In genomic region chr9:22863736-22864135, GRCh38 we compare ENCODE assay signal across 30 cellular contexts.
"Had no signal": no experiment of that assay in that cellular context is flagged by ENCODE, and none has a peak within 500 bp of the region (broad histone marks: within the 10 kb centered on the region; RNA-seq: fewer than 3 reads in every experiment).

No MANE protein-coding gene starts in this region.

- H3K4me3 Mint-ChIP-seq: activated B cell treated with CpG ODN at 0.5 μM for 24 hours; activated CD4-positive, alpha-beta memory T cell treated with anti-CD3 and anti-CD28 coated beads for 36 hours; activated naive CD4-positive, alpha-beta T cell treated with anti-CD3 and anti-CD28 coated beads for 36 hours; activated T-cell treated with anti-CD3 and anti-CD28 coated beads, Interleukin-2, amount 50 U/mL, for 4 hours; activated T-helper 1 cell treated with anti-CD3 and anti-CD28 coated beads, Interleukin-12 subunit alpha, Interleukin-12 subunit beta, Interleukin-2, Interleukin-4 antibody, amounts not matched to agents 30 ng/mL and 10 ng/mL and 1 ng/mL, durations not matched to agents 14 hours and 24 hours and 36 hours had no signal

- DNase-seq: activated B cell treated with CpG ODN at 0.5 μM for 24 hours; activated CD4-positive, alpha-beta memory T cell treated with anti-CD3 and anti-CD28 coated beads for 36 hours; activated CD4-positive, alpha-beta T cell treated with anti-CD3 and anti-CD28 coated beads for 4 hours; activated CD4-positive, alpha-beta T cell treated with anti-CD3 and anti-CD28 coated beads, Interleukin-2, amount 50 U/mL, for 1 hour; activated CD4-positive, CD25-positive, alpha-beta regulatory T cell treated with anti-CD3 and anti-CD28 coated beads, Interleukin-2, amount 50 U/mL, for 72 hours; activated CD8-positive, alpha-beta memory T cell treated with anti-CD3 and anti-CD28 coated beads, Interleukin-2, amount 50 U/mL, for 4 hours; activated gamma-delta T cell treated with Interleukin-2 at 50 U/mL for 16 hours; activated naive CD4-positive, alpha-beta T cell treated with anti-CD3 and anti-CD28 coated beads for 36 hours; activated T-cell treated with anti-CD3 and anti-CD28 coated beads for 4 hours; activated T-cell treated with anti-CD3 and anti-CD28 coated beads, Interleukin-2, amount 50 U/mL, for 4 hours; adrenal gland; body of pancreas; Karpas-422; KBM-7; NCI-H1105; NCI-H1436; NCI-H1694 treated with DMSO at 0.1 percent for 48 hours; NCI-H2029; NCI-H345; NCI-H524 treated with DMSO at 0.1 percent for 48 hours; PC-9; Right ventricle myocardium superior; SW 1271; T-helper 1 cell; T-helper 2 cell; T-helper 9 cell had no signal

- H3K9me3 ChIP-seq: body of pancreas had no signal

- H3K27me3 Mint-ChIP-seq: activated B cell treated with CpG ODN at 0.5 μM for 24 hours; activated CD4-positive, alpha-beta memory T cell treated with anti-CD3 and anti-CD28 coated beads for 36 hours had no signal

- H3K4me1 ChIP-seq: adrenal gland, body of pancreas, breast epithelium had no signal

- H3K27ac ChIP-seq: adrenal gland, body of pancreas, breast epithelium, PC-9, VCaP had no signal

- H3K27me3 ChIP-seq: adrenal gland, body of pancreas, breast epithelium had no signal

- H3K4me1 Mint-ChIP-seq: activated B cell treated with CpG ODN at 0.5 μM for 24 hours had no signal

- ATAC-seq: activated naive CD4-positive, alpha-beta T cell treated with anti-CD3 and anti-CD28 coated beads, Interleukin-2, amount 50 U/mL, for 72 hours; activated T-cell treated with anti-CD3 and anti-CD28 coated beads, Interleukin-2, amount 50 U/mL, for 4 hours; body of pancreas had no signal

- H2AFZ ChIP-seq: PC-9 had no signal

- H3K36me3 Mint-ChIP-seq: activated CD4-positive, alpha-beta memory T cell treated with anti-CD3 and anti-CD28 coated beads for 36 hours; activated naive CD4-positive, alpha-beta T cell treated with anti-CD3 and anti-CD28 coated beads, Interleukin-2, amount 50 U/mL, for 72 hours had no signal

- H3K36me3 ChIP-seq: adrenal gland, breast epithelium had no signal

- H3K4me2 ChIP-seq: PC-9 had no signal

- H3K4me3 ChIP-seq: adrenal gland, body of pancreas, breast epithelium, PC-9 had no signal

- H3K27ac Mint-ChIP-seq: activated B cell treated with CpG ODN at 0.5 μM for 24 hours; activated CD4-positive, alpha-beta memory T cell treated with anti-CD3 and anti-CD28 coated beads for 36 hours; activated naive CD4-positive, alpha-beta T cell treated with anti-CD3 and anti-CD28 coated beads for 36 hours; activated naive CD4-positive, alpha-beta T cell treated with anti-CD3 and anti-CD28 coated beads, Interleukin-2, amount 50 U/mL, for 72 hours; activated T-helper 1 cell treated with anti-CD3 and anti-CD28 coated beads, Interleukin-12 subunit alpha, Interleukin-12 subunit beta, Interleukin-2, Interleukin-4 antibody, amounts not matched to agents 30 ng/mL and 10 ng/mL and 1 ng/mL, durations not matched to agents 14 hours and 24 hours and 36 hours had no signal
